In genomic region chr10:104822088-104822487, GRCh38 we compare ENCODE assay signal across 36 cellular contexts.
"Had no signal": no experiment of that assay in that cellular context is flagged by ENCODE, and none has a peak within 500 bp of the region (broad histone marks: within the 10 kb centered on the region; RNA-seq: fewer than 3 reads in every experiment).

No MANE protein-coding gene starts in this region.

- DNase-seq: Karpas-422, Kasumi-1, MG63, MM.1S, MV-4-11, NCI-H1048, NCI-H1092, NCI-H1092 treated with DMSO at 0.1 percent for 48 hours, NCI-H1105, NCI-H1105 treated with DMSO at 0.1 percent for 48 hours, NCI-H1417, NCI-H1417 treated with DMSO at 0.1 percent for 48 hours, NCI-H1436, NCI-H1436 treated with DMSO at 0.1 percent for 48 hours, NCI-H146, NCI-H1694, NCI-H1694 treated with DMSO at 0.1 percent for 48 hours, NCI-H187, NCI-H187 treated with DMSO at 0.1 percent for 48 hours, NCI-H1930, NCI-H2029, NCI-H2029 treated with DMSO at 0.1 percent for 48 hours, NCI-H2081, NCI-H2081 treated with DMSO at 0.1 percent for 48 hours, NCI-H2107, NCI-H2171, NCI-H2171 treated with DMSO at 0.1 percent for 48 hours, NCI-H2227 treated with DMSO at 0.1 percent for 48 hours, NCI-H226, NCI-H345, NCI-H446, NCI-H446 treated with DMSO at 0.1 percent for 48 hours, NCI-H510A, NCI-H510A treated with DMSO at 0.1 percent for 48 hours, NCI-H524 had no signal

- H3K36me3 ChIP-seq: MG63 had no signal

- H3K27ac ChIP-seq: KMS-11 had no signal

- H3K4me3 ChIP-seq: MG63 had no signal

- H3K27me3 ChIP-seq: MG63 had no signal

- H3K9me3 ChIP-seq: MG63 had no signal
